In genomic region chr1:38046884-38047602, GRCh38 we compare ENCODE assay signal across 8 cellular contexts. TPM values are rescaled to one million over a fixed set of nuclear protein-coding genes. Genes with fewer than 3 reads are reported as not detected.
A peak's percentile ranks its signal among the peaks of the same experiment; 100 is the strongest.
DNase-seq lines count a peak whose midpoint lies in the region; ATAC-seq lines count a peak whose summit lies in the region.

No MANE protein-coding gene starts in this region.

- H3K36me3 ChIP-seq in mucosa of stomach (ENCODE audit: control insufficient read depth, insufficient read depth, low read length): no peaks in the 10 kb centered on the region

- H3K9ac ChIP-seq in mucosa of stomach (ENCODE audit: low read length): peak overlapping the region; percentile 2

- peaks cover 20% of the 10 kb centered on the region for H3K4me1 ChIP-seq in mucosa of stomach (ENCODE audit: control insufficient read depth, insufficient read depth, low read length)

- H3K9me3 ChIP-seq in mucosa of stomach (ENCODE audit: control insufficient read depth, low read length): no peaks in the 10 kb centered on the region

- H3K27me3 ChIP-seq in mucosa of stomach (ENCODE audit: control insufficient read depth, insufficient read depth, low read length): peaks cover 67% of the 10 kb centered on the region

- DNase-seq in 8988T (peak; percentile 96), NCI-H82 treated with DMSO at 0.1 percent for 48 hours (lab: John Stamatoyannopoulos, UW; ENCODE audit: unreplicated experiment) (peak; percentile 75)
- peak; percentile 77 for DNase-seq in activated T-cell treated with anti-CD3 and anti-CD28 coated beads, Interleukin-2, amount 50 U/mL, for 1 hour
- DNase-seq in stimulated activated CD8-positive, alpha-beta memory T cell treated with anti-CD3 and anti-CD28 coated beads, Interleukin-4, amount 100 ng/mL, for 24 hours (ENCODE audit: low read depth): peak; percentile 78

- ATAC-seq in GM18868 (IDR thresholded peaks at IDR 0.05; ENCODE audit: unreplicated experiment) (peak; percentile 61), HG03135 (IDR thresholded peaks at IDR 0.05; ENCODE audit: unreplicated experiment) (peak; percentile 64), esophagus mucosa (peak; percentile 85)

- no peak overlapping the region for H3K4me3 ChIP-seq in mucosa of stomach (ENCODE audit: low read length)

RNA-seq across cellular contexts. Expression of gene POU3F1, which starts 0.5 kb away (rescaled TPM):
- total RNA-seq in esophagus mucosa: 6.0 TPM

RNA-seq across cellular contexts. Expression of gene UTP11, which starts 34.5 kb away (rescaled TPM):
- total RNA-seq in esophagus mucosa: 30.3 TPM

RNA-seq across cellular contexts. Expression of gene FHL3, which starts 41.7 kb away (rescaled TPM):
- total RNA-seq in esophagus mucosa: 10.6 TPM

RNA-seq across cellular contexts. Expression of gene SF3A3, which starts 57.2 kb away (rescaled TPM):
- 41.7 TPM for total RNA-seq in esophagus mucosa
